In genomic region chr15:44796508-44796907, GRCh38 we compare ENCODE assay signal across 28 cellular contexts.
"Had no signal": no experiment of that assay in that cellular context is flagged by ENCODE, and none has a peak within 500 bp of the region (broad histone marks: within the 10 kb centered on the region; RNA-seq: fewer than 3 reads in every experiment).

No MANE protein-coding gene starts in this region.

- H3K9me3 ChIP-seq: neutrophil, pancreas, psoas muscle, right lobe of liver, sigmoid colon, stomach, thoracic aorta, thyroid gland, tibial nerve, upper lobe of left lung, vagina had no signal

- H3K4me3 ChIP-seq: pancreas, psoas muscle, right lobe of liver, sigmoid colon, stomach, thoracic aorta, thyroid gland, tibial nerve, upper lobe of left lung, vagina had no signal

- H3K36me3 Mint-ChIP-seq: naive thymus-derived CD8-positive, alpha-beta T cell; natural killer cell treated with Interleukin-12 subunit alpha and Interleukin-12 subunit beta and Interleukin-15 and Interleukin-18, amount 100 ng/mL, for 72 hours; stimulated activated effector memory CD8-positive, alpha-beta T cell treated with anti-CD3 and anti-CD28 coated beads, Interleukin-12 subunit alpha, Interleukin-12 subunit beta, amount 100 ng/mL, for 72 hours; stimulated activated naive B cell treated with anti-CD40 and anti-IgM and Interleukin-4, amounts not matched to agents 10 μg/mL and 1 μg/mL and 100 μg/mL, for 72 hours had no signal

- H3K36me3 ChIP-seq: neutrophil, pancreas, right lobe of liver, sigmoid colon, stomach, thoracic aorta, thyroid gland, tibial nerve, upper lobe of left lung, vagina had no signal

- H3K27ac ChIP-seq: neutrophil, pancreas, psoas muscle, right lobe of liver, sigmoid colon, stomach, thoracic aorta, thyroid gland, tibial nerve, upper lobe of left lung, vagina had no signal

- DNase-seq: naive thymus-derived CD8-positive, alpha-beta T cell; nephron progenitor cell; nucleus accumbens; pancreas; psoas muscle; right cardiac atrium; right lobe of liver; sigmoid colon; small intestine; stimulated activated CD4-positive, alpha-beta T cell treated with anti-CD3 and anti-CD28 coated beads, Interleukin-15, amount 100 ng/mL, for 24 hours; stimulated activated CD4-positive, alpha-beta T cell treated with anti-CD3 and anti-CD28 coated beads, Interleukin-2, amount 100 ng/mL, for 24 hours; stimulated activated CD4-positive, alpha-beta T cell treated with anti-CD3 and anti-CD28 coated beads, Interleukin-2, amount 100 ng/mL, for 48 hours; stimulated activated CD4-positive, alpha-beta T cell treated with anti-CD3 and anti-CD28 coated beads, Interleukin-4, amount 100 ng/mL, for 24 hours; stimulated activated naive B cell treated with anti-CD40 and anti-IgM and Interleukin-4, amounts not matched to agents 10 μg/mL and 1 μg/mL and 100 μg/mL, for 72 hours; stimulated activated naive CD4-positive, alpha-beta T cell treated with Interleukin-2 at 50 U/mL for 16 hours; stomach; thyroid gland; trophoblast cell; upper lobe of left lung had no signal

- H3K27ac Mint-ChIP-seq: naive thymus-derived CD8-positive, alpha-beta T cell; natural killer cell treated with Interleukin-12 subunit alpha and Interleukin-12 subunit beta and Interleukin-15 and Interleukin-18, amount 100 ng/mL, for 72 hours; nephron progenitor cell; stimulated activated effector memory CD8-positive, alpha-beta T cell treated with anti-CD3 and anti-CD28 coated beads, Interleukin-12 subunit alpha, Interleukin-12 subunit beta, amount 100 ng/mL, for 72 hours; stimulated activated naive B cell treated with anti-CD40 and anti-IgM and Interleukin-4, amounts not matched to agents 10 μg/mL and 1 μg/mL and 100 μg/mL, for 72 hours; stimulated activated naive CD8-positive, alpha-beta T cell treated with anti-CD3 and anti-CD28 coated beads, Interleukin-15, Interleukin-2, amounts not matched to agents 100 ng/mL and 50 ng/mL, for 24 hours had no signal

- H3K27me3 ChIP-seq: neutrophil, pancreas, right lobe of liver, sigmoid colon, stomach, thyroid gland, tibial nerve, upper lobe of left lung, vagina had no signal

- H3K9me3 Mint-ChIP-seq: naive thymus-derived CD8-positive, alpha-beta T cell; natural killer cell treated with Interleukin-12 subunit alpha and Interleukin-12 subunit beta and Interleukin-15 and Interleukin-18, amount 100 ng/mL, for 72 hours; nephron progenitor cell; neural crest cell; stimulated activated effector memory CD8-positive, alpha-beta T cell treated with anti-CD3 and anti-CD28 coated beads, Interleukin-12 subunit alpha, Interleukin-12 subunit beta, amount 100 ng/mL, for 72 hours; stimulated activated naive B cell treated with anti-CD40 and anti-IgM and Interleukin-4, amounts not matched to agents 10 μg/mL and 1 μg/mL and 100 μg/mL, for 72 hours; stimulated activated naive CD8-positive, alpha-beta T cell treated with anti-CD3 and anti-CD28 coated beads, Interleukin-15, Interleukin-2, amounts not matched to agents 100 ng/mL and 50 ng/mL, for 24 hours had no signal

- H3K4me3 Mint-ChIP-seq: naive thymus-derived CD8-positive, alpha-beta T cell; natural killer cell treated with Interleukin-12 subunit alpha and Interleukin-12 subunit beta and Interleukin-15 and Interleukin-18, amount 100 ng/mL, for 72 hours; nephron progenitor cell; neural crest cell; stimulated activated effector memory CD8-positive, alpha-beta T cell treated with anti-CD3 and anti-CD28 coated beads, Interleukin-12 subunit alpha, Interleukin-12 subunit beta, amount 100 ng/mL, for 72 hours; stimulated activated naive B cell treated with anti-CD40 and anti-IgM and Interleukin-4, amounts not matched to agents 10 μg/mL and 1 μg/mL and 100 μg/mL, for 72 hours; stimulated activated naive CD8-positive, alpha-beta T cell treated with anti-CD3 and anti-CD28 coated beads, Interleukin-15, Interleukin-2, amounts not matched to agents 100 ng/mL and 50 ng/mL, for 24 hours had no signal

- H3K4me1 ChIP-seq: pancreas, psoas muscle, sigmoid colon, stomach, thyroid gland, tibial nerve, vagina had no signal

- FAIRE-seq: pancreas, small intestine, urothelium cell line had no signal

- ATAC-seq: naive thymus-derived CD8-positive, alpha-beta T cell; natural killer cell treated with Interleukin-12 subunit alpha and Interleukin-12 subunit beta and Interleukin-15 and Interleukin-18, amount 100 ng/mL, for 72 hours; pancreas; psoas muscle; right cardiac atrium; right lobe of liver; stimulated activated effector memory CD8-positive, alpha-beta T cell treated with anti-CD3 and anti-CD28 coated beads, Interleukin-12 subunit alpha, Interleukin-12 subunit beta, amount 100 ng/mL, for 72 hours; stimulated activated naive B cell treated with anti-CD40 and anti-IgM and Interleukin-4, amounts not matched to agents 10 μg/mL and 1 μg/mL and 100 μg/mL, for 72 hours had no signal

- H3K4me1 Mint-ChIP-seq: naive thymus-derived CD8-positive, alpha-beta T cell; nephron progenitor cell; neural crest cell; stimulated activated effector memory CD8-positive, alpha-beta T cell treated with anti-CD3 and anti-CD28 coated beads, Interleukin-12 subunit alpha, Interleukin-12 subunit beta, amount 100 ng/mL, for 72 hours; stimulated activated naive B cell treated with anti-CD40 and anti-IgM and Interleukin-4, amounts not matched to agents 10 μg/mL and 1 μg/mL and 100 μg/mL, for 72 hours had no signal
